ENCODE assay signal across 9 cellular contexts in genomic region chr17:29706045-29706431, GRCh38.
DNase-seq lines count a peak whose midpoint lies in the region; ATAC-seq, FAIRE-seq and TF ChIP-seq lines count a peak whose summit lies in the region.
"Had no signal": no experiment of that assay in that cellular context is flagged by ENCODE, and none has a peak within 500 bp of the region (broad histone marks: within the 10 kb centered on the region; RNA-seq: fewer than 3 reads in every experiment).

No MANE protein-coding gene starts in this region.

- peak overlapping the region; percentile 99 for H3K27ac Mint-ChIP-seq in activated T-helper 2 cell treated with anti-CD3 and anti-CD28 coated beads, Interferon-gamma antibody, Interleukin-2, Interleukin-4, amounts not matched to agents 10 μg/mL and 5 μg/mL and 100 μg/mL, durations not matched to agents 14 hours and 24 hours and 36 hours
- H3K27ac Mint-ChIP-seq in naive B cell: peak overlapping the region; percentile 85 to 100 (median 99)
- no peak overlapping the region for H3K27ac Mint-ChIP-seq in progenitor cell of endocrine pancreas

- peak overlapping the region; percentile 69 for H3K4me2 ChIP-seq in A549

- no peaks in the 10 kb centered on the region for H3K9me3 Mint-ChIP-seq in activated T-helper 2 cell treated with anti-CD3 and anti-CD28 coated beads, Interferon-gamma antibody, Interleukin-2, Interleukin-4, amounts not matched to agents 10 μg/mL and 5 μg/mL and 100 μg/mL, durations not matched to agents 14 hours and 24 hours and 36 hours
- H3K9me3 Mint-ChIP-seq in naive B cell: peaks cover 0 to 3% (median 0%) of the 10 kb centered on the region in 7 donors
- H3K9me3 Mint-ChIP-seq in progenitor cell of endocrine pancreas (ENCODE audit: low read depth): no peaks in the 10 kb centered on the region

- TF ChIP-seq RAD21 in A549 (conservative IDR thresholded peaks at IDR 0.05 in 1 of 2, IDR thresholded peaks at IDR 0.05 in 1 of 2): no peak

- peak overlapping the region; percentile 82 for H3K4me3 Mint-ChIP-seq in activated T-helper 2 cell treated with anti-CD3 and anti-CD28 coated beads, Interferon-gamma antibody, Interleukin-2, Interleukin-4, amounts not matched to agents 10 μg/mL and 5 μg/mL and 100 μg/mL, durations not matched to agents 14 hours and 24 hours and 36 hours (ENCODE audit: low read depth)
- H3K4me3 Mint-ChIP-seq in naive B cell (peak overlapping the region; percentile 73 to 93 (median 86)), progenitor cell of endocrine pancreas (ENCODE audit: low read depth) (no peak overlapping the region)

- TF ChIP-seq CTCF in A549 (IDR thresholded peaks at IDR 0.05) (no peak), GM12864 (IDR thresholded peaks at IDR 0.05; ENCODE audit: low read depth, low read length, missing control alignments) (no peak), prostate gland (IDR thresholded peaks at IDR 0.05) (no peak), progenitor cell of endocrine pancreas (IDR thresholded peaks at IDR 0.05; ENCODE audit: unreplicated experiment) (no peak)

- peak overlapping the region; percentile 71 to 82; a peak in 5 of 6 replicates for H3K27ac ChIP-seq in A549
- H3K27ac ChIP-seq in prostate gland: no peak overlapping the region
- no peak overlapping the region for H3K27ac ChIP-seq in aorta (ENCODE audit: low read depth in 1 of 2, low read length in 2 of 2)

- H3K36me3 Mint-ChIP-seq in activated T-helper 2 cell treated with anti-CD3 and anti-CD28 coated beads, Interferon-gamma antibody, Interleukin-2, Interleukin-4, amounts not matched to agents 10 μg/mL and 5 μg/mL and 100 μg/mL, durations not matched to agents 14 hours and 24 hours and 36 hours (ENCODE audit: low read depth): peaks cover 14% of the 10 kb centered on the region
- H3K36me3 Mint-ChIP-seq in naive B cell: peaks cover 6 to 7% of the 10 kb centered on the region in 2 donors
- H3K36me3 Mint-ChIP-seq in progenitor cell of endocrine pancreas (ENCODE audit: insufficient read depth): peaks cover 3% of the 10 kb centered on the region

- FAIRE-seq in A549 (lab: Jason Lieb, UNC): peak; percentile 49

- no peak overlapping the region for H3K4me3 ChIP-seq in A549
- H3K4me3 ChIP-seq in GM12864 (ENCODE audit: low read depth, low read length): peak overlapping the region; percentile 16; the same call in 1 of the 2 replicates
- no peak overlapping the region for H3K4me3 ChIP-seq in HAP-1
- H3K4me3 ChIP-seq in prostate gland: no peak overlapping the region
- no peak overlapping the region for H3K4me3 ChIP-seq in aorta (ENCODE audit: low read length in 2 of 2)

- no peak for TF ChIP-seq EP300 in A549 (IDR thresholded peaks at IDR 0.05)

- intact Hi-C loops in activated T-helper 2 cell treated with anti-CD3 and anti-CD28 coated beads, Interferon-gamma antibody, Interleukin-2, Interleukin-4, amounts not matched to agents 10 μg/mL and 5 μg/mL and 100 μg/mL, durations not matched to agents 14 hours and 24 hours and 36 hours (cut with micrococcal nuclease): loop anchor here (1.0 to 5.0 kb wide), 5 partner anchors 14 to 89 kb away; no protein-coding TSS in a partner anchor
- intact Hi-C loops in prostate gland (cut with DNase I) (no loop called here), aorta (cut with DNase I) (no loop called here)

- POLR2A ChIA-PET in A549 (lab: Yijun Ruan, JAX): no interaction called here

- DNase-seq in A549 (ENCODE audit: low read depth in 1 of 2, low spot score in 1 of 2): no peak
- DNase-seq in GM12864 (ENCODE audit: low read depth): no peak
- no peak for DNase-seq in activated T-helper 2 cell treated with anti-CD3 and anti-CD28 coated beads, Interferon-gamma antibody, Interleukin-2, Interleukin-4, amounts not matched to agents 10 μg/mL and 5 μg/mL and 100 μg/mL, durations not matched to agents 14 hours and 24 hours and 36 hours (ENCODE audit: low spot score)
- DNase-seq in naive B cell: no peak
- no peak for DNase-seq in HAP-1 (ENCODE audit: low spot score in 2 of 2)
- no peak for DNase-seq in prostate gland (ENCODE audit: low spot score)
- no peak for DNase-seq in aorta
- no peak for DNase-seq in progenitor cell of endocrine pancreas (ENCODE audit: low spot score, unreplicated experiment)
- DNase-seq: NCI-H524 treated with DMSO at 0.1 percent for 48 hours had no signal

- H3K4me1 Mint-ChIP-seq in activated T-helper 2 cell treated with anti-CD3 and anti-CD28 coated beads, Interferon-gamma antibody, Interleukin-2, Interleukin-4, amounts not matched to agents 10 μg/mL and 5 μg/mL and 100 μg/mL, durations not matched to agents 14 hours and 24 hours and 36 hours (ENCODE audit: low read depth): peaks cover 33% of the 10 kb centered on the region
- H3K4me1 Mint-ChIP-seq in naive B cell (peaks cover 32 to 78% (median 36%) of the 10 kb centered on the region in 3 donors), progenitor cell of endocrine pancreas (ENCODE audit: low read depth) (no peaks in the 10 kb centered on the region)

- H3K36me3 ChIP-seq in HAP-1 (replicated peaks) (peaks cover 3% of the 10 kb centered on the region; the same call in 1 of the 2 replicates), prostate gland (no peaks in the 10 kb centered on the region), aorta (ENCODE audit: control insufficient read depth in 1 of 2, insufficient read depth in 2 of 2, low read length in 1 of 2) (no peaks in the 10 kb centered on the region)

- no peaks in the 10 kb centered on the region for H3K27me3 Mint-ChIP-seq in activated T-helper 2 cell treated with anti-CD3 and anti-CD28 coated beads, Interferon-gamma antibody, Interleukin-2, Interleukin-4, amounts not matched to agents 10 μg/mL and 5 μg/mL and 100 μg/mL, durations not matched to agents 14 hours and 24 hours and 36 hours (ENCODE audit: low read depth)
- H3K27me3 Mint-ChIP-seq in naive B cell (no peaks in the 10 kb centered on the region), progenitor cell of endocrine pancreas (no peaks in the 10 kb centered on the region)

- in situ Hi-C loops in HAP-1 (cut with MboI; ENCODE audit: low sequenced_read_pairs): no loop called here

- H3K9me3 ChIP-seq in A549 (no peaks in the 10 kb centered on the region), HAP-1 (no peaks in the 10 kb centered on the region), prostate gland (no peaks in the 10 kb centered on the region), aorta (ENCODE audit: control insufficient read depth, low read length) (no peaks in the 10 kb centered on the region)

- H3K4me1 ChIP-seq in A549 (peaks cover 30% of the 10 kb centered on the region), HAP-1 (no peaks in the 10 kb centered on the region; the same call in 1 of the 2 replicates), prostate gland (replicated peaks) (no peaks in the 10 kb centered on the region), aorta (ENCODE audit: control insufficient read depth in 1 of 2, insufficient read depth in 2 of 2, low read length in 2 of 2) (no peaks in the 10 kb centered on the region)

- H3K27me3 ChIP-seq in HAP-1 (ENCODE audit: low read depth) (no peaks in the 10 kb centered on the region), prostate gland (replicated peaks; ENCODE audit: insufficient read depth) (no peaks in the 10 kb centered on the region), aorta (ENCODE audit: control insufficient read depth in 1 of 2, insufficient read depth in 2 of 2, low read length in 1 of 2) (no peaks in the 10 kb centered on the region)

- no peak for ATAC-seq in A549
- no peak for ATAC-seq in naive B cell (ENCODE audit: low read depth in 2 of 2)
- no peak for ATAC-seq in aorta (ENCODE audit: low FRiP score)

- no peak for TF ChIP-seq POLR2A in A549 (IDR thresholded peaks at IDR 0.05; ENCODE audit: low read length)
- TF ChIP-seq POLR2A in prostate gland (IDR thresholded peaks at IDR 0.05): no peak

- CTCF ChIA-PET in A549 (lab: Yijun Ruan, JAX): interaction anchor here (1.0 to 2.6 kb wide), 4 partner anchors 17 to 388 kb away, joined by 3 to 13 read pairs (median 6); no protein-coding TSS in a partner anchor

TF ChIP-seq in A549, 52 proteins besides CTCF, POLR2A, EP300 and RAD21:
- TF ChIP-seq PHF8 (IDR thresholded peaks at IDR 0.05; ENCODE audit: borderline replicate concordance, low read depth) (no peak), JUNB (IDR thresholded peaks at IDR 0.05) (no peak), RNF2 (IDR thresholded peaks at IDR 0.05; ENCODE audit: borderline replicate concordance, low read depth) (no peak), HOXB13 (CRISPR knock-in tag; IDR thresholded peaks at IDR 0.05; ENCODE audit: low read depth) (no peak)

Comparison
In these comparisons a context has a peak if more than half of its experiments do, and no peak if none do; other contexts are left out.
1. H3K27ac ChIP-seq: peak in A549 (2 of 2); none in prostate gland (0 of 2) and aorta (0 of 2).